ENCODE assay signal across 14 cellular contexts in genomic region chr1:232982238-232982944, GRCh38. TPM values are rescaled to one million over a fixed set of nuclear protein-coding genes. Genes with fewer than 3 reads are reported as not detected.
A peak's percentile ranks its signal among the peaks of the same experiment; 100 is the strongest.
DNase-seq lines count a peak whose midpoint lies in the region; TF ChIP-seq lines count a peak whose summit lies in the region.
"Had no signal": no experiment of that assay in that cellular context is flagged by ENCODE, and none has a peak within 500 bp of the region (broad histone marks: within the 10 kb centered on the region; RNA-seq: fewer than 3 reads in every experiment).

No MANE protein-coding gene starts in this region.

- no peak overlapping the region for H2BK120ac ChIP-seq in mesenchymal stem cell (ENCODE audit: low read depth, low read length)

- no peaks in the 10 kb centered on the region for H3K9me3 ChIP-seq in mesenchymal stem cell (ENCODE audit: control insufficient read depth, low read length)
- H3K9me3 ChIP-seq: BLaER1 treated with 17β-estradiol and CSF1 and Interleukin-3, amounts not matched to agents 10 nM and 100 nM; spleen had no signal

- no peak overlapping the region for H3K9ac ChIP-seq in mesenchymal stem cell (ENCODE audit: low read length)
- H3K9ac ChIP-seq: BLaER1 treated with 17β-estradiol and CSF1 and Interleukin-3, amounts not matched to agents 10 nM and 100 nM had no signal

- H3K36me3 ChIP-seq in mesenchymal stem cell (ENCODE audit: control insufficient read depth in 1 of 2, insufficient read depth in 2 of 2, low read depth in 1 of 2, low read length in 2 of 2): peaks cover 50 to 53% of the 10 kb centered on the region in 2 experiments

- no peak overlapping the region for H2BK12ac ChIP-seq in mesenchymal stem cell (ENCODE audit: low read length in 2 of 2)

- no peaks in the 10 kb centered on the region for H3K27me3 ChIP-seq in mesenchymal stem cell (ENCODE audit: control insufficient read depth in 1 of 2, insufficient read depth in 1 of 2, low read length in 2 of 2)
- H3K27me3 ChIP-seq: BLaER1 treated with 17β-estradiol and CSF1 and Interleukin-3, amounts not matched to agents 10 nM and 100 nM; spleen had no signal

- no peak overlapping the region for H3K18ac ChIP-seq in mesenchymal stem cell (ENCODE audit: low read depth in 1 of 2, low read length in 2 of 2)

- H2BK5ac ChIP-seq in mesenchymal stem cell (ENCODE audit: low read depth, low read length, poor library complexity, severe bottlenecking): no peak overlapping the region

- no peak overlapping the region for H3K23ac ChIP-seq in mesenchymal stem cell (ENCODE audit: low read length in 2 of 2)

- peaks cover 13% of the 10 kb centered on the region for H3K4me1 ChIP-seq in mesenchymal stem cell (ENCODE audit: control insufficient read depth, insufficient read depth, low read depth, low read length)

- WGBS in mesenchymal stem cell: 89% methylated on average over 13 of the region's 13 CpGs

- no peak overlapping the region for H3K14ac ChIP-seq in mesenchymal stem cell (ENCODE audit: low read length in 2 of 2)

- H3K4ac ChIP-seq in mesenchymal stem cell (ENCODE audit: low read depth in 1 of 2, low read length in 2 of 2): no peak overlapping the region

- H3K79me1 ChIP-seq in mesenchymal stem cell (replicated peaks; ENCODE audit: low read length, poor library complexity, severe bottlenecking): peaks cover 9% of the 10 kb centered on the region

- peak overlapping the region; percentile 15 for H3K27ac ChIP-seq in mesenchymal stem cell (ENCODE audit: low read length, poor library complexity, severe bottlenecking)
- H3K27ac ChIP-seq in coronary artery: no peak overlapping the region
- H3K27ac ChIP-seq: BLaER1 treated with 17β-estradiol and CSF1 and Interleukin-3, amounts not matched to agents 10 nM and 100 nM; spleen had no signal

- TF ChIP-seq CTCF in coronary artery (IDR thresholded peaks at IDR 0.05): no peak

- no peak overlapping the region for H3K4me2 ChIP-seq in mesenchymal stem cell (ENCODE audit: low read length, poor library complexity, severe bottlenecking)
- H3K4me2 ChIP-seq: BLaER1 treated with 17β-estradiol and CSF1 and Interleukin-3, amounts not matched to agents 10 nM and 100 nM had no signal

- H2AK5ac ChIP-seq in mesenchymal stem cell (ENCODE audit: low read length, severe bottlenecking): peak overlapping the region; percentile 47

- no peak overlapping the region for H4K8ac ChIP-seq in mesenchymal stem cell (ENCODE audit: low read length)

- DNase-seq in AG08395 (ENCODE audit: low spot score) (peak; percentile 61), HK-2 (ENCODE audit: unreplicated experiment) (peak; percentile 58), amniotic epithelial cell (ENCODE audit: low read depth) (peak; percentile 77), mesenchymal stem cell (peak; percentile 48), coronary artery (ENCODE audit: low spot score) (no peak), DMS 273 treated with DMSO at 0.1 percent for 48 hours (lab: John Stamatoyannopoulos, UW) (no peak)
- DNase-seq in stimulated activated CD4-positive, alpha-beta T cell treated with anti-CD3 and anti-CD28 coated beads, Interleukin-2, amount 100 ng/mL, for 48 hours: no peak
- DNase-seq in activated CD4-positive, alpha-beta T cell treated with anti-CD3 and anti-CD28 coated beads for 1 hour: no peak
- DNase-seq: activated CD4-positive, alpha-beta T cell treated with anti-CD3 and anti-CD28 coated beads for 4 hours; naive thymus-derived CD4-positive, alpha-beta T cell; NCI-H1436; NCI-H524 treated with DMSO at 0.1 percent for 48 hours; spleen had no signal

- no peak overlapping the region for H4K91ac ChIP-seq in mesenchymal stem cell (ENCODE audit: low read length)

- no peak overlapping the region for H2AFZ ChIP-seq in mesenchymal stem cell (ENCODE audit: low read depth, low read length)

- no peak overlapping the region for H2BK15ac ChIP-seq in mesenchymal stem cell (ENCODE audit: low read depth, poor library complexity, severe bottlenecking)

- H3K4me3 ChIP-seq in mesenchymal stem cell (ENCODE audit: insufficient read depth in 1 of 2, low read depth in 1 of 2, low read length in 2 of 2) (no peak overlapping the region), coronary artery (no peak overlapping the region)
- H3K4me3 ChIP-seq: BLaER1 treated with 17β-estradiol and CSF1 and Interleukin-3, amounts not matched to agents 10 nM and 100 nM; spleen had no signal

RNA-seq across cellular contexts. Expression of gene NTPCR, which starts 32.0 kb away (rescaled TPM):
- 33.9 TPM for polyA plus RNA-seq in mesenchymal stem cell (2013, experiment 1 of 2)
- 34.1 TPM for polyA plus RNA-seq in mesenchymal stem cell (2013, experiment 2 of 2)

Comparison
In these comparisons a context has a peak if more than half of its experiments do, and no peak if none do; other contexts are left out.
1. DNase-seq: peak in AG08395 (single experiment), HK-2 (single experiment), amniotic epithelial cell (single experiment) and mesenchymal stem cell (single experiment); none in coronary artery (single experiment), stimulated activated CD4-positive, alpha-beta T cell treated with anti-CD3 and anti-CD28 coated beads, Interleukin-2, amount 100 ng/mL, for 48 hours (0 of 2), activated CD4-positive, alpha-beta T cell treated with anti-CD3 and anti-CD28 coated beads for 1 hour (single experiment) and DMS 273 treated with DMSO at 0.1 percent for 48 hours (single experiment).